In the genomic region with DNA sequence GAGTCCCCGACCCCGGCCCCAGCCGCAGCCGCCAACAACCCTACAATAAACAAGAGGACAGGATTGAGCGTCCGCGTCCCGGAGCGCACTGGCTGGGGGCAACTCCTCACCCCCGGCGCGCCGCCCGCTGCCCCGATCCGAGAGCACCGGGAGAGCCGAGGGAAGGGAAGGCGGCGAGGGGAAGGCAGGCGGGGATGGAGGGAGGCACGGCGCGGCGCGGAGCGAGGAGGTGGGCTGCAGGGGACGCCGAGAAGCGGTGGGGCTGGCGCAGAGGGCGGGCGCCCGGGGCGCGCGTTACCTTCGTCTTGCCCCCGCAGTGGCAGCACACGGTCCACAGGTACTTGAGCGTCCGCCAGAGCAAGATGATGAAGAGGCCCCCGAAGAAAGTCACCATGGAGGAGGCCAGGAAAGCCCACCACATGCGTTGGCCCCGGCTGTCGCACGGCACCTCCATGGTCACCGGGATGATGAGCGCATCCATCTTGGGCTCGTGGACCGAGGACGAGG, we compare ENCODE assay signal across 8 cellular contexts. TPM values are rescaled to one million over a fixed set of nuclear protein-coding genes. Genes with fewer than 3 reads are reported as not detected.
DNase-seq lines count a peak whose midpoint lies in the region; ATAC-seq and TF ChIP-seq lines count a peak whose summit lies in the region.

No MANE protein-coding gene starts in this region.

- no peak overlapping the region for H3K27ac Mint-ChIP-seq in activated naive CD4-positive, alpha-beta T cell treated with anti-CD3 and anti-CD28 coated beads, Interleukin-2, amount 10 ng/mL, durations not matched to agents 7 days and 5 days
- no peak overlapping the region for H3K27ac Mint-ChIP-seq in activated naive CD4-positive, alpha-beta T cell treated with anti-CD3 and anti-CD28 coated beads, Interleukin-2, amount 50 U/mL, for 72 hours

- H3K36me3 Mint-ChIP-seq in activated naive CD4-positive, alpha-beta T cell treated with anti-CD3 and anti-CD28 coated beads, Interleukin-2, amount 10 ng/mL, durations not matched to agents 7 days and 5 days, result no peaks in the 10 kb centered on the region
- H3K36me3 Mint-ChIP-seq in activated naive CD4-positive, alpha-beta T cell treated with anti-CD3 and anti-CD28 coated beads, Interleukin-2, amount 50 U/mL, for 72 hours, result peaks cover 0 to 11% of the 10 kb centered on the region in 2 donors

- ATAC-seq in activated naive CD4-positive, alpha-beta T cell treated with anti-CD3 and anti-CD28 coated beads, Interleukin-2, amount 50 U/mL, for 72 hours, result no peak
- ATAC-seq in lower lobe of right lung (peak in 1 of 2 donors; percentile 22), upper lobe of right lung (peak; percentile 2)

- no peaks in the 10 kb centered on the region for H3K9me3 ChIP-seq in breast epithelium
- H3K9me3 ChIP-seq in lower lobe of right lung, result no peaks in the 10 kb centered on the region
- H3K9me3 ChIP-seq in upper lobe of right lung, result no peaks in the 10 kb centered on the region
- no peaks in the 10 kb centered on the region for H3K9me3 ChIP-seq in SJCRH30 (replicated peaks)

- H3K27ac ChIP-seq in breast epithelium (peak overlapping the region in 1 of 2 donors; percentile 44), lower lobe of right lung (no peak overlapping the region), upper lobe of right lung (no peak overlapping the region), SJCRH30 (no peak overlapping the region)

- no peak for TF ChIP-seq POLR2A in breast epithelium (IDR thresholded peaks at IDR 0.05)

- TF ChIP-seq CTCF in breast epithelium (IDR thresholded peaks at IDR 0.05), result peak in 1 of 3 donors; percentile 2
- TF ChIP-seq CTCF in lower lobe of right lung (IDR thresholded peaks at IDR 0.05), result no peak
- TF ChIP-seq CTCF in upper lobe of right lung (IDR thresholded peaks at IDR 0.05), result no peak

- H3K36me3 ChIP-seq in breast epithelium (no peaks in the 10 kb centered on the region), lower lobe of right lung (no peaks in the 10 kb centered on the region), upper lobe of right lung (no peaks in the 10 kb centered on the region), SJCRH30 (no peaks in the 10 kb centered on the region)

- intact Hi-C loops in breast epithelium (cut with DNase I; ENCODE audit: low total_unique reads), result loop anchor here (5.0 to 10.0 kb wide), 2 partner anchors 472 to 1640 kb away; no protein-coding TSS in a partner anchor
- intact Hi-C loops in lower lobe of right lung (cut with DNase I), result loop anchor here (10.0 kb wide), 1 partner anchor 142 kb away; no protein-coding TSS in a partner anchor
- intact Hi-C loops in upper lobe of right lung (cut with DNase I), result no loop called here

- H3K4me3 Mint-ChIP-seq in activated naive CD4-positive, alpha-beta T cell treated with anti-CD3 and anti-CD28 coated beads, Interleukin-2, amount 10 ng/mL, durations not matched to agents 7 days and 5 days, result peak overlapping the region; percentile 51

- CTCF ChIA-PET in activated naive CD4-positive, alpha-beta T cell treated with anti-CD3 and anti-CD28 coated beads, Interleukin-2, amount 10 ng/mL, durations not matched to agents 7 days and 5 days (lab: Charles Lee), result interaction anchor here (0.7 to 1.1 kb wide), 2 partner anchors 56 to 464 kb away, joined by 3 read pairs; no protein-coding TSS in a partner anchor

- peaks cover 2 to 38% of the 10 kb centered on the region in 2 donors for H3K27me3 ChIP-seq in breast epithelium
- H3K27me3 ChIP-seq in lower lobe of right lung (ENCODE audit: low read depth), result peaks cover 38% of the 10 kb centered on the region
- peaks cover 50% of the 10 kb centered on the region for H3K27me3 ChIP-seq in upper lobe of right lung
- peaks cover 9% of the 10 kb centered on the region; the same call in 1 of the 2 replicates for H3K27me3 ChIP-seq in SJCRH30

- peaks cover 81% of the 10 kb centered on the region for H3K27me3 Mint-ChIP-seq in activated naive CD4-positive, alpha-beta T cell treated with anti-CD3 and anti-CD28 coated beads, Interleukin-2, amount 10 ng/mL, durations not matched to agents 7 days and 5 days

- no peaks in the 10 kb centered on the region for H3K9me3 Mint-ChIP-seq in activated naive CD4-positive, alpha-beta T cell treated with anti-CD3 and anti-CD28 coated beads, Interleukin-2, amount 10 ng/mL, durations not matched to agents 7 days and 5 days
- H3K9me3 Mint-ChIP-seq in activated naive CD4-positive, alpha-beta T cell treated with anti-CD3 and anti-CD28 coated beads, Interleukin-2, amount 50 U/mL, for 72 hours, result no peaks in the 10 kb centered on the region

- H3K4me1 ChIP-seq in breast epithelium (no peaks in the 10 kb centered on the region), lower lobe of right lung (peaks cover 4% of the 10 kb centered on the region), upper lobe of right lung (no peaks in the 10 kb centered on the region), SJCRH30 (no peaks in the 10 kb centered on the region)

- DNase-seq in activated naive CD4-positive, alpha-beta T cell treated with anti-CD3 and anti-CD28 coated beads, Interleukin-2, amount 10 ng/mL, durations not matched to agents 7 days and 5 days, result no peak
- DNase-seq in activated naive CD4-positive, alpha-beta T cell treated with anti-CD3 and anti-CD28 coated beads, Interleukin-2, amount 50 U/mL, for 72 hours (ENCODE audit: low spot score in 2 of 2), result no peak
- no peak for DNase-seq in breast epithelium (ENCODE audit: low spot score in 2 of 2)
- DNase-seq in lower lobe of right lung, result peak; percentile 48
- DNase-seq in upper lobe of right lung, result no peak
- no peak for DNase-seq in dermis blood vessel endothelial cell
- DNase-seq in glomerular visceral epithelial cell (ENCODE audit: extremely low spot score), result no peak
- no peak for DNase-seq in SJCRH30

- H3K4me3 ChIP-seq in breast epithelium (peak overlapping the region; percentile 54 to 76 (median 62)), lower lobe of right lung (peak overlapping the region; percentile 53), upper lobe of right lung (peak overlapping the region; percentile 46), SJCRH30 (no peak overlapping the region)

- H3K4me1 Mint-ChIP-seq in activated naive CD4-positive, alpha-beta T cell treated with anti-CD3 and anti-CD28 coated beads, Interleukin-2, amount 10 ng/mL, durations not matched to agents 7 days and 5 days, result peaks cover 2% of the 10 kb centered on the region

RNA-seq across cellular contexts. Expression of gene KCNMA1, which starts 0.6 kb away (rescaled TPM):
- total RNA-seq in activated naive CD4-positive, alpha-beta T cell treated with anti-CD3 and anti-CD28 coated beads, Interleukin-2, amount 50 U/mL, for 72 hours, result not detected
- 10 to 100 TPM; 13.6 to 37.8 (median 15.1) TPM for total RNA-seq in breast epithelium
- total RNA-seq in lower lobe of right lung, result 41.3 TPM
- total RNA-seq in upper lobe of right lung, result 26.3 TPM
- total RNA-seq in dermis blood vessel endothelial cell, result under 0.01 and 0.05 TPM in 2 replicates
- total RNA-seq in SJCRH30 (2014; rRNA removed; shearing (Covaris generic)), result 0.33 and 0.69 TPM in 2 replicates
